Comparison of ENCODE assay signal across 1 cellular context in genomic region chr11:106986261-106986660, GRCh38.
TF ChIP-seq lines count a peak whose summit lies in the region.

No MANE protein-coding gene starts in this region.

TF ChIP-seq in SK-N-SH treated with all-trans-retinoic acid at 6 μM for 48 hours, 23 proteins besides CTCF, POLR2A, EP300 and RAD21 (continued from another document):
- TF ChIP-seq BACH2 (CRISPR knock-in tag; IDR thresholded peaks at IDR 0.05; ENCODE audit: borderline replicate concordance) (no peak), SNAI2 (CRISPR knock-in tag; IDR thresholded peaks at IDR 0.05) (no peak), ARNTL (CRISPR knock-in tag; IDR thresholded peaks at IDR 0.05; ENCODE audit: borderline replicate concordance, low read depth) (no peak)
